Comparison of ENCODE assay signal across 19 cellular contexts in the genomic region with DNA sequence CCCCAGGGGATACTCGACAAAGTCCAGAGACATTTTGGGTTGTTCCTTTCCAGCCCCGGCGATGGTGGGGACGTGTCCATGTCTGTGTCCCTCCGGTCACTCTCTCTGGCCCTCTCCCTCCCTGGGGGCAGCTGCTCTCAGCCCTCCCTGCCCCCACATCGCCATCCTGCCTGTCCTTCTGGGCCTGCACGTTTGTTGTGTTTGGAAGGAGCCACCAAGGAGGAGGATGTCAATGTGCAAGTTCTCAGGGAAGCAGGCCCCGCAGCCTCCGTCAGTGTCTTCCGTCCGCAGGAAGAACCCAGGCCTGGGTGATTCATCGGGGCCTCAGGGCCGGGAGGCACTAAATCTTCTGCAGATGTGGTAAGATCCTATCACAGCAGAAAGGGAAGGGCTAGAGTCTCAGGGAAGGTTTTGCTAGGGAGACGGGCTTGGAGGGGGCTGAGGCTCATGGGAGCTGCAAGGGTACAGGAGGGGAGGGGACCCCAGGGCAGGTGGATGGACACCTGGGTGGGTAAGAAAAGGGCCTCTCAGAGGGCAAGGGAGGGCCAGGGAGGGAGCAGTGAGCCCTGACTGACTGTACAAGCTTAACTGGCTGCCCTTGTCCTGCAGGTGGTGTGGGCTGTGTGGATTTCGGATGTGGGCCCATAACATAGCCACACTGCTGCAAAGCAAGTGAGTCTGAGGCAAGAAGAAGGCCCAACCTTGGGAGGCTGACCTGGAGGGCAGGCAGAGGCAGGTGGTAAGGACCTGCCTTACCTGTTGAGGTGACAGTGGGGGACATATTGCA. TPM values are rescaled to one million over a fixed set of nuclear protein-coding genes. Genes with fewer than 3 reads are reported as not detected.
DNase-seq lines count a peak whose midpoint lies in the region; ATAC-seq, FAIRE-seq and TF ChIP-seq lines count a peak whose summit lies in the region.
"Not testable (repeated sequence)": the region's sequence is repeated elsewhere in the genome, so short reads cannot be mapped to it uniquely, and the experiment has no call there.
"Had no signal": no experiment of that assay in that cellular context is flagged by ENCODE, and none has a peak within 500 bp of the region (broad histone marks: within the 10 kb centered on the region; RNA-seq: fewer than 3 reads in every experiment).

No MANE protein-coding gene starts in this region.

- H3K27ac Mint-ChIP-seq in stimulated activated effector memory CD8-positive, alpha-beta T cell treated with anti-CD3 and anti-CD28 coated beads, Interleukin-12 subunit alpha, Interleukin-12 subunit beta, amount 100 ng/mL, for 72 hours: not testable (repeated sequence)

- CTCF ChIA-PET in GM12878 (lab: Yijun Ruan, JAX): not testable (repeated sequence)

- not testable (repeated sequence) for H3K4me1 Mint-ChIP-seq in stimulated activated effector memory CD8-positive, alpha-beta T cell treated with anti-CD3 and anti-CD28 coated beads, Interleukin-12 subunit alpha, Interleukin-12 subunit beta, amount 100 ng/mL, for 72 hours

- not testable (repeated sequence) for H3K79me2 ChIP-seq in GM12878 (ENCODE audit: control insufficient read depth, insufficient read depth, low read length)

- TF ChIP-seq CTCF in NB4 (IDR thresholded peaks at IDR 0.05; ENCODE audit: low read depth, low read length); GM12878 (IDR thresholded peaks at IDR 0.05 in 2 of 3, conservative IDR thresholded peaks at IDR 0.05 in 1 of 3; ENCODE audit: control insufficient read depth in 2 of 3, extremely low read depth in 1 of 3, insufficient read depth in 1 of 3, low read depth in 3 of 3, low read length in 3 of 3); gastroesophageal sphincter (IDR thresholded peaks at IDR 0.05); left lung (IDR thresholded peaks at IDR 0.05): not testable (repeated sequence)

- H3K4me1 ChIP-seq in GM12878 (ENCODE audit: control insufficient read depth, insufficient read depth, low read length); gastroesophageal sphincter; left lung: not testable (repeated sequence)

- ATAC-seq in GM21717 (IDR thresholded peaks at IDR 0.05; ENCODE audit: unreplicated experiment) (peak; percentile 7), GM12878 (peak; percentile 27), gastroesophageal sphincter (peak; percentile 74), left lung (peak; percentile 67)
- ATAC-seq in stimulated activated effector memory CD8-positive, alpha-beta T cell treated with anti-CD3 and anti-CD28 coated beads, Interleukin-12 subunit alpha, Interleukin-12 subunit beta, amount 100 ng/mL, for 72 hours: peak; percentile 44

- RAD21 ChIA-PET in GM12878 (lab: Charles Lee; ENCODE audit: unreplicated experiment): not testable (repeated sequence)

- BruUV-seq in GM12878 (replicated peaks; lab: Mats Ljungman, UMichigan): TSS peak; percentile 86

- not testable (repeated sequence) for TF ChIP-seq POLR2A in NB4 (IDR thresholded peaks at IDR 0.05; ENCODE audit: extremely low read depth, insufficient read length); GM12878 (IDR thresholded peaks at IDR 0.05; ENCODE audit: low read depth, low read length); gastroesophageal sphincter (IDR thresholded peaks at IDR 0.05)

- in situ Hi-C loops in Caki2 (cut with HindIII; ENCODE audit: low pct_unique_long_range_greater_than_20kb, low sequenced_read_pairs); GM12878 (cut with MboI): not testable (repeated sequence)

- no CpG with 5 or more reads among the region's 15 CpGs for WGBS in GM12878 (ENCODE audit: insufficient coverage, insufficient replicate concordance, low lambda C conversion rate, missing lambda C conversion rate)
- no CpG with 5 or more reads among the region's 15 CpGs for WGBS in gastroesophageal sphincter (ENCODE audit: low coverage in 1 of 2), 2 donors

- not testable (repeated sequence) for H3K9me3 ChIP-seq in GM12878 (replicated peaks; ENCODE audit: control insufficient read depth, insufficient read depth, low read length); gastroesophageal sphincter; left lung

- not testable (repeated sequence) for H3K36me3 Mint-ChIP-seq in stimulated activated effector memory CD8-positive, alpha-beta T cell treated with anti-CD3 and anti-CD28 coated beads, Interleukin-12 subunit alpha, Interleukin-12 subunit beta, amount 100 ng/mL, for 72 hours

- peak overlapping the region; percentile 48; the same call in 1 of the 2 replicates for H3K27ac ChIP-seq in GM12878 (ENCODE audit: control insufficient read depth, insufficient read depth)
- H3K27ac ChIP-seq in gastroesophageal sphincter, left lung: not testable (repeated sequence)

- not testable (repeated sequence) for H3K9ac ChIP-seq in GM12878 (ENCODE audit: control insufficient read depth, insufficient read depth, low read length)

- H2AFZ ChIP-seq in GM12878 (ENCODE audit: control insufficient read depth, low read depth, low read length): not testable (repeated sequence)

- H3K9me3 Mint-ChIP-seq in stimulated activated effector memory CD8-positive, alpha-beta T cell treated with anti-CD3 and anti-CD28 coated beads, Interleukin-12 subunit alpha, Interleukin-12 subunit beta, amount 100 ng/mL, for 72 hours: not testable (repeated sequence)

- POLR2A ChIA-PET in GM12878 (lab: Charles Lee): not testable (repeated sequence)

- intact Hi-C loops in GM12878 (cut with micrococcal nuclease; ENCODE audit: unreplicated experiment); left lung (cut with DNase I): not testable (repeated sequence)

- H3K4me2 ChIP-seq in GM12878 (ENCODE audit: control insufficient read depth, insufficient read depth): not testable (repeated sequence)

- SMC1A ChIA-PET in GM12878 (lab: Charles Lee; ENCODE audit: uncharacterized antibody, unreplicated experiment): not testable (repeated sequence)

- H3K27me3 ChIP-seq in GM12878 (replicated peaks in 1 of 2; ENCODE audit: control insufficient read depth in 2 of 2, insufficient read depth in 2 of 2, low read length in 1 of 2); gastroesophageal sphincter; left lung: not testable (repeated sequence)

- H4K20me1 ChIP-seq in GM12878 (ENCODE audit: control insufficient read depth, insufficient read depth): not testable (repeated sequence)

- H3K4me3 ChIP-seq in NB4 (ENCODE audit: low read depth, low read length); GM12878; gastroesophageal sphincter; left lung: not testable (repeated sequence)

- TF ChIP-seq EP300 in GM12878 (IDR thresholded peaks at IDR 0.05; ENCODE audit: borderline replicate concordance in 1 of 2, control insufficient read depth in 1 of 2, low read depth in 2 of 2, low read length in 2 of 2); gastroesophageal sphincter (IDR thresholded peaks at IDR 0.05): not testable (repeated sequence)

- not testable (repeated sequence) for FAIRE-seq in GM12878 (lab: Jason Lieb, UNC)

- TF ChIP-seq RAD21 in GM12878 (IDR thresholded peaks at IDR 0.05; ENCODE audit: insufficient read depth, low read depth, low read length): not testable (repeated sequence)

- peak; percentile 19 for DNase-seq in Caki2 (ENCODE audit: low read depth)
- DNase-seq in NB4 (ENCODE audit: low read depth): peak; percentile 32
- peak; percentile 6 for DNase-seq in activated CD4-positive, CD25-positive, alpha-beta regulatory T cell treated with anti-CD3 and anti-CD28 coated beads, Interleukin-2, amount 50 U/mL, for 72 hours
- not testable (repeated sequence) for DNase-seq in GM12878 (ENCODE audit: low read depth, low spot score); stimulated activated effector memory CD8-positive, alpha-beta T cell treated with anti-CD3 and anti-CD28 coated beads, Interleukin-12 subunit alpha, Interleukin-12 subunit beta, amount 100 ng/mL, for 72 hours (ENCODE audit: low spot score in 2 of 2)
- peak in 1 of 2 donors; percentile 18 for DNase-seq in left lung

- H3K4me3 Mint-ChIP-seq in stimulated activated effector memory CD8-positive, alpha-beta T cell treated with anti-CD3 and anti-CD28 coated beads, Interleukin-12 subunit alpha, Interleukin-12 subunit beta, amount 100 ng/mL, for 72 hours: not testable (repeated sequence)

- H3K36me3 ChIP-seq in GM12878 (ENCODE audit: control insufficient read depth in 2 of 2, insufficient read depth in 2 of 2, low read length in 1 of 2); gastroesophageal sphincter; left lung: not testable (repeated sequence)

RNA-seq across cellular contexts. Expression of gene ICOSLG, which starts 32.7 kb away (rescaled TPM):
- 4.5 and 5.0 TPM in 2 replicates for total RNA-seq in Caki2 (2014; rRNA removed; shearing (Covaris generic); ENCODE audit: low replicate concordance)
- 61.3 and 69.5 TPM in 2 replicates for total RNA-seq in GM12878 (2013; cell fraction: nucleolus; rRNA removed)
- 5.6 and 6.3 TPM in 2 replicates for total RNA-seq in GM12878 (2014; rRNA removed)
- total RNA-seq in GM12878 (2014; rRNA removed; fragmentation: Illumina TruSeq; extraction: Trizol): 3.5 and 3.8 TPM in 2 replicates
- total RNA-seq in GM12878 (2021): 15.1 and 16.4 TPM in 2 replicates
- polyA plus RNA-seq in GM12878 (2011; ENCODE audit: low read depth): 8.4 TPM
- 6.6 and 16.3 TPM in 2 replicates for polyA plus RNA-seq in GM12878 (2011; rRNA removed)
- polyA plus RNA-seq in GM12878 (2011; cell fraction: cytosol; rRNA removed): 11.5 and 12.4 TPM in 2 replicates
- 38.7 and 45.9 TPM in 2 replicates for polyA plus RNA-seq in GM12878 (2011; cell fraction: nucleus; rRNA removed)
- 14.8 and 16.7 TPM in 2 replicates for polyA plus RNA-seq in GM12878 (2012)
- polyA plus RNA-seq in GM12878 (2014; fragmentation: Illumina TruSeq; extraction: Trizol): 5.1 and 13.9 TPM in 2 replicates
- polyA plus RNA-seq in GM12878 (2014; fragmentation: Nextera tagmentation; extraction: Ambion mirVana): 1 to 10 TPM in 1 of 2 experiments, under 1 TPM in 1; 0.84 to 1.5 TPM
- 11.5 and 11.7 TPM in 2 replicates for polyA plus RNA-seq in GM12878 (2014; rRNA removed)
- 1 to 10 TPM; 5.3 to 6.2 TPM for polyA plus RNA-seq in GM12878 (2016; fragmentation: Nextera tagmentation; extraction: Ambion mirVana)
- 10.8 and 11.6 TPM in 2 replicates for polyA minus RNA-seq in GM12878 (2011; rRNA and poly(A)+ RNA removed)
- 4.9 and 9.8 TPM in 2 replicates for polyA minus RNA-seq in GM12878 (2011; cell fraction: cytosol; rRNA and poly(A)+ RNA removed)
- polyA minus RNA-seq in GM12878 (2011; cell fraction: nucleus; rRNA and poly(A)+ RNA removed): 7.0 and 12.5 TPM in 2 replicates
- total RNA-seq in gastroesophageal sphincter: 1 to 10 TPM in 2 of 4 donors, under 1 TPM in 2; 0.40 to 1.9 (median 0.80) TPM
- 1 to 10 TPM; 3.9 to 4.6 TPM for total RNA-seq in left lung
- total RNA-seq: osteoblast had no signal

RNA-seq across cellular contexts. Expression of gene DNMT3L, which starts 53.6 kb away (rescaled TPM):
- total RNA-seq in Caki2 (2014; rRNA removed; shearing (Covaris generic); ENCODE audit: low replicate concordance): not detected in 2 replicates
- not detected in 2 replicates for total RNA-seq in GM12878 (2013; cell fraction: nucleolus; rRNA removed)
- total RNA-seq in GM12878 (2014; rRNA removed) (not detected in 2 replicates), GM12878 (2014; rRNA removed; fragmentation: Illumina TruSeq; extraction: Trizol) (not detected in 2 replicates), GM12878 (2021) (not detected in 2 replicates), gastroesophageal sphincter (not detected), left lung (not detected)
- not detected for polyA plus RNA-seq in GM12878 (2011; ENCODE audit: low read depth)
- polyA plus RNA-seq in GM12878 (2011; rRNA removed) (not detected in 2 replicates), GM12878 (2014; fragmentation: Illumina TruSeq; extraction: Trizol) (not detected in 2 replicates), GM12878 (2014; fragmentation: Nextera tagmentation; extraction: Ambion mirVana) (not detected), GM12878 (2014; rRNA removed) (not detected in 2 replicates), GM12878 (2016; fragmentation: Nextera tagmentation; extraction: Ambion mirVana) (not detected)
- not detected in 2 replicates for polyA plus RNA-seq in GM12878 (2011; cell fraction: cytosol; rRNA removed)
- not detected in 2 replicates for polyA plus RNA-seq in GM12878 (2011; cell fraction: nucleus; rRNA removed)
- not detected in 2 replicates for polyA plus RNA-seq in GM12878 (2012)
- polyA minus RNA-seq in GM12878 (2011; rRNA and poly(A)+ RNA removed): not detected in 2 replicates
- polyA minus RNA-seq in GM12878 (2011; cell fraction: cytosol; rRNA and poly(A)+ RNA removed): not detected in 2 replicates
- not detected in 2 replicates for polyA minus RNA-seq in GM12878 (2011; cell fraction: nucleus; rRNA and poly(A)+ RNA removed)
- total RNA-seq: activated CD8-positive, alpha-beta memory T cell treated with anti-CD3 and anti-CD28 coated beads for 36 hours; activated naive CD4-positive, alpha-beta T cell treated with anti-CD3 and anti-CD28 coated beads for 36 hours; activated T-cell treated with anti-CD3 and anti-CD28 coated beads, Interleukin-2, amount 50 U/mL, for 4 hours; astrocyte; gastrocnemius medialis; kidney epithelial cell; mesenteric fat pad; naive thymus-derived CD8-positive, alpha-beta T cell; osteoblast; right atrium auricular region; urinary bladder had no signal
- polyA plus RNA-seq: naive thymus-derived CD8-positive, alpha-beta T cell; urinary bladder had no signal

Comparison
In these comparisons a context has a peak if more than half of its experiments do, and no peak if none do; other contexts are left out.
1. ATAC-seq: peak in every context shown above with its lines; median percentile 74 in gastroesophageal sphincter; 67 in left lung; 44 in stimulated activated effector memory CD8-positive, alpha-beta T cell treated with anti-CD3 and anti-CD28 coated beads, Interleukin-12 subunit alpha, Interleukin-12 subunit beta, amount 100 ng/mL, for 72 hours; 27 in GM12878; 7 in GM21717.